ENCODE assay signal across 8 cellular contexts in the genomic region with DNA sequence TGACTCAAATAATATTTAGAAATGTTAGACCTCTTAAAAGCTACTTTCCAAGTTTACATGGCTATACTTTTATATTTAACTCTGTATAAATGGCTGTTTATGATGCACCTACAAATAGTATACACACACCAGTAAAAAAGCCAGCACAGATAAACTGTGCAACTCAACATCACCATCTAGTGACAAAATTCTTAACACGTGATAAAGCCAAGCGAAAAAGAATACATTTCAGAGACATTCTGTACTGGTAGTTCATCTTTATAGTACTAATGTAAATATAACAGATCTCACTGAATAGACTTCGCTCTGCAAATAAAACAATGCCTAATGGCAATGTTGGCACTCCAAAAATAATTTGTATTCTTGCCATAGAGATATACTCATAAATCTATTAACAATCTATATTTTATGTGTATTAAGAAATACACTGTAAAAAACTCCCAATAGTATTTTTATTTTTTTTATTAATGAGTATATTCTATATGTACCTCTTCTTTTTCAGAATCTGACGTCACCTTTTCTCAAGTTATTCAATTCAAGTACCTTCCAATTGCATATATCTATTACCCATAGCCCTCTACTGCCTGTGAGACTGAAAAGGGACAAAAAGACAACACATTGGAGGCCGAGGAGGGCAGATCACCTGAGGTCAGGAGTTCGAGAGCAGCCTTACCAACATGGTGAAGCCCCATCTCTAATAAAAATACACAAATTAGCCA.
DNase-seq lines count a peak whose midpoint lies in the region; ATAC-seq and TF ChIP-seq lines count a peak whose summit lies in the region.

No MANE protein-coding gene starts in this region.

- peak in 2 of 3 donors; percentile 6 to 41 for DNase-seq in CD4-positive, CD25-positive, alpha-beta regulatory T cell
- DNase-seq in Karpas-422, result peak; percentile 85
- DNase-seq in WERI-Rb-1, result no peak
- DNase-seq in left lung, result no peak
- DNase-seq in stimulated activated CD4-positive, alpha-beta T cell treated with anti-CD3 and anti-CD28 coated beads, Interleukin-12 subunit alpha, Interleukin-12 subunit beta, amount 100 ng/mL, for 4 hours, result no peak
- no peak for DNase-seq in 8988T
- DNase-seq in naive thymus-derived CD8-positive, alpha-beta T cell, result no peak

- no peak overlapping the region for H3K27ac Mint-ChIP-seq in CD4-positive, CD25-positive, alpha-beta regulatory T cell
- H3K27ac Mint-ChIP-seq in naive thymus-derived CD8-positive, alpha-beta T cell, result no peak overlapping the region

- H3K9me2 ChIP-seq in Karpas-422 (replicated peaks; ENCODE audit: insufficient read depth, low read length), result no peaks in the 10 kb centered on the region

- no peak overlapping the region for H3K4me3 ChIP-seq in CD4-positive, CD25-positive, alpha-beta regulatory T cell (ENCODE audit: low read depth, low read length)
- H3K4me3 ChIP-seq in Karpas-422 (ENCODE audit: low read length) (no peak overlapping the region), WERI-Rb-1 (ENCODE audit: low read depth, low read length) (no peak overlapping the region), left lung (no peak overlapping the region)

- POLR2A ChIA-PET in naive thymus-derived CD8-positive, alpha-beta T cell (lab: Charles Lee), result no interaction called here

- H2AFZ ChIP-seq in Karpas-422 (ENCODE audit: low read length), result no peak overlapping the region

- no peaks in the 10 kb centered on the region for H3K9me3 ChIP-seq in CD4-positive, CD25-positive, alpha-beta regulatory T cell (ENCODE audit: control insufficient read depth in 2 of 2, low read length in 2 of 2)
- H3K9me3 ChIP-seq in Karpas-422 (ENCODE audit: low read length) (no peaks in the 10 kb centered on the region), WERI-Rb-1 (ENCODE audit: severe bottlenecking) (no peaks in the 10 kb centered on the region), left lung (no peaks in the 10 kb centered on the region)

- no peaks in the 10 kb centered on the region for H3K9me3 Mint-ChIP-seq in CD4-positive, CD25-positive, alpha-beta regulatory T cell
- H3K9me3 Mint-ChIP-seq in naive thymus-derived CD8-positive, alpha-beta T cell, result no peaks in the 10 kb centered on the region

- intact Hi-C loops in left lung (cut with DNase I), result no loop called here

- peaks cover 42% of the 10 kb centered on the region for H3K79me2 ChIP-seq in Karpas-422 (ENCODE audit: low read length)

- no peaks in the 10 kb centered on the region for H3K27me3 Mint-ChIP-seq in CD4-positive, CD25-positive, alpha-beta regulatory T cell
- no peaks in the 10 kb centered on the region for H3K27me3 Mint-ChIP-seq in naive thymus-derived CD8-positive, alpha-beta T cell

- no peak overlapping the region for H3K4me3 Mint-ChIP-seq in CD4-positive, CD25-positive, alpha-beta regulatory T cell
- H3K4me3 Mint-ChIP-seq in naive thymus-derived CD8-positive, alpha-beta T cell, result no peak overlapping the region

- H3K27me3 ChIP-seq in CD4-positive, CD25-positive, alpha-beta regulatory T cell (ENCODE audit: control insufficient read depth, insufficient read depth, low read length), result no peaks in the 10 kb centered on the region
- H3K27me3 ChIP-seq in Karpas-422 (ENCODE audit: low read length) (no peaks in the 10 kb centered on the region), WERI-Rb-1 (ENCODE audit: insufficient read depth, low read depth, severe bottlenecking) (no peaks in the 10 kb centered on the region), left lung (no peaks in the 10 kb centered on the region)

- H3K36me3 ChIP-seq in CD4-positive, CD25-positive, alpha-beta regulatory T cell (ENCODE audit: control insufficient read depth, insufficient read depth, low read length), result peaks cover 3% of the 10 kb centered on the region
- H3K36me3 ChIP-seq in Karpas-422 (ENCODE audit: insufficient read depth, low read length) (no peaks in the 10 kb centered on the region), WERI-Rb-1 (no peaks in the 10 kb centered on the region), left lung (peaks cover 0 to 2% of the 10 kb centered on the region in 2 donors)

- no peak overlapping the region for H3K9ac ChIP-seq in Karpas-422 (ENCODE audit: low read length)

- peaks cover under 1 to 15% (median 4%) of the 10 kb centered on the region in 4 donors for H3K4me1 Mint-ChIP-seq in CD4-positive, CD25-positive, alpha-beta regulatory T cell
- H3K4me1 Mint-ChIP-seq in naive thymus-derived CD8-positive, alpha-beta T cell, result peaks cover 0 to 3% (median 2%) of the 10 kb centered on the region in 4 donors

- no peak overlapping the region for H3K27ac ChIP-seq in CD4-positive, CD25-positive, alpha-beta regulatory T cell (ENCODE audit: insufficient read depth, low read length, poor library complexity, severe bottlenecking)
- H3K27ac ChIP-seq in Karpas-422 (ENCODE audit: low read length), result no peak overlapping the region
- no peak overlapping the region for H3K27ac ChIP-seq in WERI-Rb-1
- no peak overlapping the region for H3K27ac ChIP-seq in left lung

- H3K36me3 Mint-ChIP-seq in CD4-positive, CD25-positive, alpha-beta regulatory T cell, result peaks cover 5% of the 10 kb centered on the region
- peaks cover 0 to 15% (median 3%) of the 10 kb centered on the region in 3 donors for H3K36me3 Mint-ChIP-seq in naive thymus-derived CD8-positive, alpha-beta T cell

- H3K4me2 ChIP-seq in Karpas-422 (ENCODE audit: low read depth, low read length, poor library complexity, severe bottlenecking), result no peak overlapping the region

- TF ChIP-seq CTCF in WERI-Rb-1 (IDR thresholded peaks at IDR 0.05; ENCODE audit: low read depth, low read length), result 0 out of 2 replicates have a peak, but pooled peaks have one; percentile 9
- TF ChIP-seq CTCF in left lung (IDR thresholded peaks at IDR 0.05), result peak; percentile 15 to 32

- H4K20me1 ChIP-seq in Karpas-422 (ENCODE audit: insufficient read depth, low read depth, low read length), result no peaks in the 10 kb centered on the region

- no peaks in the 10 kb centered on the region for H3K4me1 ChIP-seq in CD4-positive, CD25-positive, alpha-beta regulatory T cell (ENCODE audit: control insufficient read depth, insufficient read depth, low read length, poor library complexity, severe bottlenecking)
- H3K4me1 ChIP-seq in Karpas-422 (ENCODE audit: low read length), result peaks cover 30% of the 10 kb centered on the region
- H3K4me1 ChIP-seq in left lung, result no peaks in the 10 kb centered on the region

- peak in 1 of 2 donors; percentile 43 for ATAC-seq in CD4-positive, CD25-positive, alpha-beta regulatory T cell (ENCODE audit: low read depth in 2 of 2)
- peak; percentile 86 for ATAC-seq in GM19351 (IDR thresholded peaks at IDR 0.05; ENCODE audit: unreplicated experiment)
- ATAC-seq in left lung, result peak; percentile 57
- ATAC-seq in naive thymus-derived CD8-positive, alpha-beta T cell, result no peak

Comparison
In these comparisons a context has a peak if more than half of its experiments do, and no peak if none do; other contexts are left out.
1. ATAC-seq: peak in GM19351 (single experiment) and left lung (single experiment); none in naive thymus-derived CD8-positive, alpha-beta T cell (0 of 2).
2. DNase-seq: peak in CD4-positive, CD25-positive, alpha-beta regulatory T cell (2 of 3) and Karpas-422 (single experiment); none in WERI-Rb-1 (single experiment), left lung (0 of 2), stimulated activated CD4-positive, alpha-beta T cell treated with anti-CD3 and anti-CD28 coated beads, Interleukin-12 subunit alpha, Interleukin-12 subunit beta, amount 100 ng/mL, for 4 hours (single experiment), 8988T (single experiment) and naive thymus-derived CD8-positive, alpha-beta T cell (0 of 10).